8 cellular contexts compared by ENCODE assay signal in genomic region chr22:19523240-19524169, GRCh38. TPM values are rescaled to one million over a fixed set of nuclear protein-coding genes. Genes with fewer than 3 reads are reported as not detected.
DNase-seq lines count a peak whose midpoint lies in the region; ATAC-seq and TF ChIP-seq lines count a peak whose summit lies in the region.

No MANE protein-coding gene starts in this region.

- WGBS in heart right ventricle, 2 donors: 1 to 2% methylated on average over 93 to 99 of the region's 99 CpGs

- H3K36me3 ChIP-seq in heart right ventricle (peaks cover 0 to 6% (median 0%) of the 10 kb centered on the region in 9 donors), gastrocnemius medialis (no peaks in the 10 kb centered on the region), HAP-1 (replicated peaks) (peaks cover 23% of the 10 kb centered on the region)

- no peak for TF ChIP-seq CTCF in heart right ventricle (IDR thresholded peaks at IDR 0.05)
- no peak for TF ChIP-seq CTCF in gastrocnemius medialis (IDR thresholded peaks at IDR 0.05 in 4 of 5, conservative IDR thresholded peaks at IDR 0.05 in 1 of 5)

- peak overlapping the region; percentile 51 to 75 (median 60) for H3K4me3 ChIP-seq in heart right ventricle
- H3K4me3 ChIP-seq in gastrocnemius medialis: peak overlapping the region; percentile 49 to 57 (median 52)
- H3K4me3 ChIP-seq in HAP-1: no peak overlapping the region

- intact Hi-C loops in heart right ventricle (cut with DNase I): loop anchor here in 8 of 10 donors (1.0 to 10.0 kb wide), 7 partner anchors 43 to 101 kb away; no protein-coding TSS in a partner anchor
- intact Hi-C loops in gastrocnemius medialis (cut with DNase I; ENCODE audit: low total_unique reads): loop anchor here (5.0 kb wide), 1 partner anchor 54 kb away; no protein-coding TSS in a partner anchor

- H3K9me3 Mint-ChIP-seq in activated T-cell treated with anti-CD3 and anti-CD28 coated beads, Interleukin-2, amount 50 U/mL, for 72 hours: no peaks in the 10 kb centered on the region

- no peak for DNase-seq in activated CD4-positive, CD25-positive, alpha-beta regulatory T cell (lab: John Stamatoyannopoulos, UW)
- peak; percentile 23 to 28 for DNase-seq in activated T-cell treated with anti-CD3 and anti-CD28 coated beads, Interleukin-2, amount 50 U/mL, for 72 hours
- DNase-seq in heart right ventricle (no peak), gastrocnemius medialis (no peak), RPMI8226 (no peak), NCI-H146 (lab: John Stamatoyannopoulos, UW) (no peak), HAP-1 (ENCODE audit: low spot score in 2 of 2) (no peak)

- peak; percentile 34 to 40 for ATAC-seq in activated CD4-positive, CD25-positive, alpha-beta regulatory T cell treated with anti-CD3 and anti-CD28 coated beads, Interleukin-2, amount 50 U/mL, for 24 hours
- ATAC-seq in activated T-cell treated with anti-CD3 and anti-CD28 coated beads, Interleukin-2, amount 50 U/mL, for 72 hours (replicated peaks in 1 of 2): peak; percentile 59
- ATAC-seq in heart right ventricle (peak in 5 of 8 donors; percentile 0 to 18 (median 9)), gastrocnemius medialis (no peak)

- peaks cover 22% of the 10 kb centered on the region for H3K27me3 Mint-ChIP-seq in activated T-cell treated with anti-CD3 and anti-CD28 coated beads, Interleukin-2, amount 50 U/mL, for 72 hours (ENCODE audit: low read depth)

- no peak overlapping the region for H3K27ac Mint-ChIP-seq in activated T-cell treated with anti-CD3 and anti-CD28 coated beads, Interleukin-2, amount 50 U/mL, for 72 hours

- H3K4me1 ChIP-seq in heart right ventricle (peaks cover 19 to 78% (median 36%) of the 10 kb centered on the region in 9 donors), gastrocnemius medialis (peaks cover 0 to 8% of the 10 kb centered on the region in 2 donors), HAP-1 (peaks cover 6% of the 10 kb centered on the region)

- peak overlapping the region; percentile 71 to 97 (median 89) for H3K27ac ChIP-seq in heart right ventricle
- H3K27ac ChIP-seq in gastrocnemius medialis: peak overlapping the region; percentile 61 to 82 (median 78)

- H3K27me3 ChIP-seq in heart right ventricle: peaks cover 13 to 43% (median 30%) of the 10 kb centered on the region in 7 donors
- peaks cover 18 to 26% (median 24%) of the 10 kb centered on the region in 3 donors for H3K27me3 ChIP-seq in gastrocnemius medialis
- no peaks in the 10 kb centered on the region for H3K27me3 ChIP-seq in HAP-1 (ENCODE audit: low read depth)

- peak overlapping the region; percentile 49 to 78 for H3K4me3 Mint-ChIP-seq in activated T-cell treated with anti-CD3 and anti-CD28 coated beads, Interleukin-2, amount 50 U/mL, for 72 hours

- peaks cover 2 to 11% of the 10 kb centered on the region in 2 donors for H3K36me3 Mint-ChIP-seq in activated T-cell treated with anti-CD3 and anti-CD28 coated beads, Interleukin-2, amount 50 U/mL, for 72 hours (ENCODE audit: insufficient read depth in 2 of 2)

- no peaks in the 10 kb centered on the region for H3K9me3 ChIP-seq in heart right ventricle
- no peaks in the 10 kb centered on the region for H3K9me3 ChIP-seq in gastrocnemius medialis
- no peaks in the 10 kb centered on the region for H3K9me3 ChIP-seq in HAP-1

- in situ Hi-C loops in gastrocnemius medialis (cut with MboI; ENCODE audit: low sequenced_read_pairs in 4 of 4): loop anchor here in 1 of 4 donors (25.0 kb wide), 1 partner anchor 536 kb away; no protein-coding TSS in a partner anchor
- in situ Hi-C loops in HAP-1 (cut with MboI; ENCODE audit: low sequenced_read_pairs): loop anchor here (25.0 kb wide), 1 partner anchor 111 kb away; no protein-coding TSS in a partner anchor

- peaks cover 17% of the 10 kb centered on the region for H3K4me1 Mint-ChIP-seq in activated T-cell treated with anti-CD3 and anti-CD28 coated beads, Interleukin-2, amount 50 U/mL, for 72 hours (ENCODE audit: low read depth)

- TF ChIP-seq POLR2A in gastrocnemius medialis (IDR thresholded peaks at IDR 0.05): no peak

RNA-seq across cellular contexts. Expression of gene CLDN5, which starts 0.7 kb away (rescaled TPM):
- total RNA-seq in activated T-cell treated with anti-CD3 and anti-CD28 coated beads, Interleukin-2, amount 50 U/mL, for 72 hours: under 1 TPM; 0.30 to 0.36 TPM
- total RNA-seq in heart right ventricle: 10 to 100 TPM; 19.8 to 72.7 (median 35.6) TPM
- polyA plus RNA-seq in heart right ventricle: 100 to 1,000 TPM in 1 of 2 donors, 10 to 100 TPM in 1; 77.3 to 102 TPM
- total RNA-seq in gastrocnemius medialis: 100 to 1,000 TPM in 2 of 4 donors, 10 to 100 TPM in 2; 40.4 to 108 (median 89.6) TPM

RNA-seq across cellular contexts. Expression of gene CDC45, which starts 43.8 kb away (rescaled TPM):
- 100 to 1,000 TPM; 119 to 144 TPM for total RNA-seq in activated T-cell treated with anti-CD3 and anti-CD28 coated beads, Interleukin-2, amount 50 U/mL, for 72 hours
- total RNA-seq in heart right ventricle: 1 to 10 TPM in 2 of 10 donors, under 1 TPM in 4, not detected in 4; 0.21 to 3.4 (median 0.69) TPM
- polyA plus RNA-seq in heart right ventricle: under 1 TPM; 0.15 to 0.54 TPM
- total RNA-seq in gastrocnemius medialis: under 1 TPM in 1 of 4 donors, not detected in 3; 0.27 TPM

RNA-seq across cellular contexts. Expression of gene UFD1, which starts 44.5 kb away (rescaled TPM):
- total RNA-seq in activated T-cell treated with anti-CD3 and anti-CD28 coated beads, Interleukin-2, amount 50 U/mL, for 72 hours: 10 to 100 TPM; 68.3 to 78.6 TPM
- total RNA-seq in heart right ventricle (10 to 100 TPM; 31.5 to 63.8 (median 43.3) TPM), gastrocnemius medialis (100 to 1,000 TPM; 106 to 199 (median 165) TPM)
- 10 to 100 TPM; 55.3 to 79.4 TPM for polyA plus RNA-seq in heart right ventricle

Comparison
In these comparisons a context has a peak if more than half of its experiments do, and no peak if none do; other contexts are left out.
1. ATAC-seq: peak in activated CD4-positive, CD25-positive, alpha-beta regulatory T cell treated with anti-CD3 and anti-CD28 coated beads, Interleukin-2, amount 50 U/mL, for 24 hours (2 of 2), activated T-cell treated with anti-CD3 and anti-CD28 coated beads, Interleukin-2, amount 50 U/mL, for 72 hours (2 of 2) and heart right ventricle (5 of 8); none in gastrocnemius medialis (0 of 2).
2. DNase-seq: peak in activated T-cell treated with anti-CD3 and anti-CD28 coated beads, Interleukin-2, amount 50 U/mL, for 72 hours (2 of 2); none in activated CD4-positive, CD25-positive, alpha-beta regulatory T cell (0 of 4), heart right ventricle (0 of 2), gastrocnemius medialis (0 of 2), RPMI8226 (single experiment), NCI-H146 (single experiment) and HAP-1 (0 of 2).
3. RNA of gene CLDN5, which starts 0.7 kb away (total RNA-seq): 40.4 to 108 TPM in gastrocnemius medialis and 19.8 to 72.7 TPM in heart right ventricle; 0.30 to 0.36 TPM in activated T-cell treated with anti-CD3 and anti-CD28 coated beads, Interleukin-2, amount 50 U/mL, for 72 hours; every median in the first group is over 10 times any median in the second.
4. RNA of gene CDC45, which starts 43.8 kb away (total RNA-seq): 119 to 144 TPM in activated T-cell treated with anti-CD3 and anti-CD28 coated beads, Interleukin-2, amount 50 U/mL, for 72 hours; 0.21 to 3.4 TPM in heart right ventricle and 0.27 TPM in gastrocnemius medialis; every median in the first group is over 10 times any median in the second.